ENCODE assay signal across 1 cellular context in genomic region chr2:122063716-122064115, GRCh38.
TF ChIP-seq lines count a peak whose summit lies in the region.

No MANE protein-coding gene starts in this region.

TF ChIP-seq in H1, 55 proteins besides CTCF, POLR2A, EP300 and RAD21:
- TF ChIP-seq, protein P1, sequence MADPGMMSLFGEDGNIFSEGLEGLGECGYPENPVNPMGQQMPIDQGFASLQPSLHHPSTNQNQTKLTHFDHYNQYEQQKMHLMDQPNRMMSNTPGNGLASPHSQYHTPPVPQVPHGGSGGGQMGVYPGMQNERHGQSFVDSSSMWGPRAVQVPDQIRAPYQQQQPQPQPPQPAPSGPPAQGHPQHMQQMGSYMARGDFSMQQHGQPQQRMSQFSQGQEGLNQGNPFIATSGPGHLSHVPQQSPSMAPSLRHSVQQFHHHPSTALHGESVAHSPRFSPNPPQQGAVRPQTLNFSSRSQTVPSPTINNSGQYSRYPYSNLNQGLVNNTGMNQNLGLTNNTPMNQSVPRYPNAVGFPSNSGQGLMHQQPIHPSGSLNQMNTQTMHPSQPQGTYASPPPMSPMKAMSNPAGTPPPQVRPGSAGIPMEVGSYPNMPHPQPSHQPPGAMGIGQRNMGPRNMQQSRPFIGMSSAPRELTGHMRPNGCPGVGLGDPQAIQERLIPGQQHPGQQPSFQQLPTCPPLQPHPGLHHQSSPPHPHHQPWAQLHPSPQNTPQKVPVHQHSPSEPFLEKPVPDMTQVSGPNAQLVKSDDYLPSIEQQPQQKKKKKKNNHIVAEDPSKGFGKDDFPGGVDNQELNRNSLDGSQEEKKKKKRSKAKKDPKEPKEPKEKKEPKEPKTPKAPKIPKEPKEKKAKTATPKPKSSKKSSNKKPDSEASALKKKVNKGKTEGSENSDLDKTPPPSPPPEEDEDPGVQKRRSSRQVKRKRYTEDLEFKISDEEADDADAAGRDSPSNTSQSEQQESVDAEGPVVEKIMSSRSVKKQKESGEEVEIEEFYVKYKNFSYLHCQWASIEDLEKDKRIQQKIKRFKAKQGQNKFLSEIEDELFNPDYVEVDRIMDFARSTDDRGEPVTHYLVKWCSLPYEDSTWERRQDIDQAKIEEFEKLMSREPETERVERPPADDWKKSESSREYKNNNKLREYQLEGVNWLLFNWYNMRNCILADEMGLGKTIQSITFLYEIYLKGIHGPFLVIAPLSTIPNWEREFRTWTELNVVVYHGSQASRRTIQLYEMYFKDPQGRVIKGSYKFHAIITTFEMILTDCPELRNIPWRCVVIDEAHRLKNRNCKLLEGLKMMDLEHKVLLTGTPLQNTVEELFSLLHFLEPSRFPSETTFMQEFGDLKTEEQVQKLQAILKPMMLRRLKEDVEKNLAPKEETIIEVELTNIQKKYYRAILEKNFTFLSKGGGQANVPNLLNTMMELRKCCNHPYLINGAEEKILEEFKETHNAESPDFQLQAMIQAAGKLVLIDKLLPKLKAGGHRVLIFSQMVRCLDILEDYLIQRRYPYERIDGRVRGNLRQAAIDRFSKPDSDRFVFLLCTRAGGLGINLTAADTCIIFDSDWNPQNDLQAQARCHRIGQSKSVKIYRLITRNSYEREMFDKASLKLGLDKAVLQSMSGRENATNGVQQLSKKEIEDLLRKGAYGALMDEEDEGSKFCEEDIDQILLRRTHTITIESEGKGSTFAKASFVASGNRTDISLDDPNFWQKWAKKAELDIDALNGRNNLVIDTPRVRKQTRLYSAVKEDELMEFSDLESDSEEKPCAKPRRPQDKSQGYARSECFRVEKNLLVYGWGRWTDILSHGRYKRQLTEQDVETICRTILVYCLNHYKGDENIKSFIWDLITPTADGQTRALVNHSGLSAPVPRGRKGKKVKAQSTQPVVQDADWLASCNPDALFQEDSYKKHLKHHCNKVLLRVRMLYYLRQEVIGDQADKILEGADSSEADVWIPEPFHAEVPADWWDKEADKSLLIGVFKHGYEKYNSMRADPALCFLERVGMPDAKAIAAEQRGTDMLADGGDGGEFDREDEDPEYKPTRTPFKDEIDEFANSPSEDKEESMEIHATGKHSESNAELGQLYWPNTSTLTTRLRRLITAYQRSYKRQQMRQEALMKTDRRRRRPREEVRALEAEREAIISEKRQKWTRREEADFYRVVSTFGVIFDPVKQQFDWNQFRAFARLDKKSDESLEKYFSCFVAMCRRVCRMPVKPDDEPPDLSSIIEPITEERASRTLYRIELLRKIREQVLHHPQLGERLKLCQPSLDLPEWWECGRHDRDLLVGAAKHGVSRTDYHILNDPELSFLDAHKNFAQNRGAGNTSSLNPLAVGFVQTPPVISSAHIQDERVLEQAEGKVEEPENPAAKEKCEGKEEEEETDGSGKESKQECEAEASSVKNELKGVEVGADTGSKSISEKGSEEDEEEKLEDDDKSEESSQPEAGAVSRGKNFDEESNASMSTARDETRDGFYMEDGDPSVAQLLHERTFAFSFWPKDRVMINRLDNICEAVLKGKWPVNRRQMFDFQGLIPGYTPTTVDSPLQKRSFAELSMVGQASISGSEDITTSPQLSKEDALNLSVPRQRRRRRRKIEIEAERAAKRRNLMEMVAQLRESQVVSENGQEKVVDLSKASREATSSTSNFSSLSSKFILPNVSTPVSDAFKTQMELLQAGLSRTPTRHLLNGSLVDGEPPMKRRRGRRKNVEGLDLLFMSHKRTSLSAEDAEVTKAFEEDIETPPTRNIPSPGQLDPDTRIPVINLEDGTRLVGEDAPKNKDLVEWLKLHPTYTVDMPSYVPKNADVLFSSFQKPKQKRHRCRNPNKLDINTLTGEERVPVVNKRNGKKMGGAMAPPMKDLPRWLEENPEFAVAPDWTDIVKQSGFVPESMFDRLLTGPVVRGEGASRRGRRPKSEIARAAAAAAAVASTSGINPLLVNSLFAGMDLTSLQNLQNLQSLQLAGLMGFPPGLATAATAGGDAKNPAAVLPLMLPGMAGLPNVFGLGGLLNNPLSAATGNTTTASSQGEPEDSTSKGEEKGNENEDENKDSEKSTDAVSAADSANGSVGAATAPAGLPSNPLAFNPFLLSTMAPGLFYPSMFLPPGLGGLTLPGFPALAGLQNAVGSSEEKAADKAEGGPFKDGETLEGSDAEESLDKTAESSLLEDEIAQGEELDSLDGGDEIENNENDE (IDR thresholded peaks at IDR 0.05; ENCODE audit: insufficient replicate concordance, low read length) = no peak
- TF ChIP-seq RFX5 (IDR thresholded peaks at IDR 0.05; ENCODE audit: borderline replicate concordance, low read depth, low read length) = no peak
- no peak for TF ChIP-seq TEAD4 (IDR thresholded peaks at IDR 0.05; ENCODE audit: low read depth, low read length)
- TF ChIP-seq SP1 (IDR thresholded peaks at IDR 0.05; ENCODE audit: low read depth, low read length) = no peak
- TF ChIP-seq YY1 (IDR thresholded peaks at IDR 0.05; ENCODE audit: low read depth, low read length) = no peak
- no peak for TF ChIP-seq TCF12 (IDR thresholded peaks at IDR 0.05; ENCODE audit: low read depth, low read length)
- TF ChIP-seq JUN (IDR thresholded peaks at IDR 0.05; ENCODE audit: low read depth, low read length) = no peak
